8 cellular contexts compared by ENCODE assay signal in the genomic region with DNA sequence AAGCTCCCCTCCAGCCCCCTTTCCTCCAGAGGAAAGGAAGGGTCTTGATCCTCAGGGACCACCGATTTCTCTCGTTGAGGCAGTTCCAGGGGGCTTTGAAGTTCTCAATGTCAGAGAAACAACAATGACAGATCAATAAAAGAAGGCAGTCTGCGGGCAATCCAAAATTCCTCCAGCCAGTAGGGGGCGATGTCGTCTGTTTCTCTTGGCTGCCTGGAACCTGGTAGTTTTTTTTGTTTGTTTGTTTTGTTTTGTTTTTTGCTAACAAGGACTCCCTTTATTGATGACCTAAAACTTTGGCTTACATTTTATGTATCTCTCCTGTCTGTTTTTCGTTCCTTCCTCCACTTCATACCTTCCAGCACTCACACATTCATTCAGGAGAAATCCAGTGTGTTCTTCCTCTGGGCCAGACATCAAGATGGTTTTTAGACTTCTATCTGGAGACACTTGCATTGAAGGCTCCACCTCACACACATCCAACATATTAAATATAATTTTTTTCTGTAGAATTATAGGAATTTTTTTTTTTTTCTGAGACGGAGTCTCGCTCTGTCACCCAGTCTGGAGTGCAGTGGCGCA.
DNase-seq lines count a peak whose midpoint lies in the region; ATAC-seq and TF ChIP-seq lines count a peak whose summit lies in the region.

No MANE protein-coding gene starts in this region.

- intact Hi-C loops in heart right ventricle (cut with DNase I) = loop anchor here in 7 of 10 donors (5.0 to 10.0 kb wide), 6 partner anchors 134 to 758 kb away; partner anchors contain the start of gene TLE3 (in 1 of the 7)

- H3K79me2 ChIP-seq in OCI-LY3 (ENCODE audit: low read length) = no peaks in the 10 kb centered on the region

- H3K36me3 ChIP-seq in OCI-LY3 (replicated peaks; ENCODE audit: low read depth, low read length) (no peaks in the 10 kb centered on the region), heart right ventricle (no peaks in the 10 kb centered on the region)

- H3K9ac ChIP-seq in OCI-LY3 (ENCODE audit: low read length) = no peak overlapping the region

- H3K4me1 ChIP-seq in OCI-LY3 (ENCODE audit: low read length) (peaks cover 19% of the 10 kb centered on the region), heart right ventricle (peaks cover 0 to 44% (median 0%) of the 10 kb centered on the region in 9 donors)

- H3K27me3 ChIP-seq in OCI-LY3 (ENCODE audit: low read depth, low read length) = peaks cover 69% of the 10 kb centered on the region
- H3K27me3 ChIP-seq in heart right ventricle = peaks cover 0 to 32% (median 9%) of the 10 kb centered on the region in 7 donors

- no peak overlapping the region for H3K27ac ChIP-seq in OCI-LY3 (ENCODE audit: low read length)
- H3K27ac ChIP-seq in heart right ventricle = no peak overlapping the region

- H2AFZ ChIP-seq in OCI-LY3 (ENCODE audit: low read depth, low read length) = 0 out of 2 replicates have a peak overlapping the region, but pooled peaks have one; percentile 2

- no peak overlapping the region for H3K4me2 ChIP-seq in OCI-LY3 (ENCODE audit: low read length)

- no peak for ATAC-seq in heart right ventricle
- no peak for ATAC-seq in GM19351 (IDR thresholded peaks at IDR 0.05; ENCODE audit: unreplicated experiment)
- no peak for ATAC-seq in GM18505 (IDR thresholded peaks at IDR 0.05; ENCODE audit: unreplicated experiment)

- H3K9me3 ChIP-seq in OCI-LY3 (ENCODE audit: insufficient read depth, low read length) (no peaks in the 10 kb centered on the region), heart right ventricle (no peaks in the 10 kb centered on the region)

- H3K4me3 ChIP-seq in OCI-LY3 (ENCODE audit: low read length) (no peak overlapping the region), heart right ventricle (no peak overlapping the region)

- 52% methylated on average over 9 of the region's 9 CpGs for WGBS in heart right ventricle, 2 donors

- no peaks in the 10 kb centered on the region for H4K20me1 ChIP-seq in OCI-LY3 (ENCODE audit: insufficient read depth, low read length)

- TF ChIP-seq CTCF in GM12873 (IDR thresholded peaks at IDR 0.05; ENCODE audit: insufficient read depth, low read depth, low read length, missing control alignments) (peak; percentile 85), OCI-LY3 (IDR thresholded peaks at IDR 0.05; ENCODE audit: low read depth, low read length) (peak; percentile 97), heart right ventricle (IDR thresholded peaks at IDR 0.05) (peak; percentile 64 to 84 (median 73))

- TF ChIP-seq POLR2A in GM18505 (IDR thresholded peaks at IDR 0.05; ENCODE audit: borderline replicate concordance, extremely low read depth, insufficient read depth, insufficient read length) = no peak

- DNase-seq in activated T-helper 1 cell treated with Interleukin-2 at 50 U/mL for 16 hours (ENCODE audit: low read depth) (peak; percentile 53), heart right ventricle (peak in 1 of 2 donors; percentile 17), SK-N-DZ (ENCODE audit: low spot score) (no peak)
- DNase-seq in stimulated activated CD4-positive, alpha-beta T cell treated with anti-CD3 and anti-CD28 coated beads, Interleukin-1b, Interleukin-23, amount 100 ng/mL, for 48 hours = peak; percentile 65
